Comparison of ENCODE assay signal across 20 cellular contexts in the genomic region with DNA sequence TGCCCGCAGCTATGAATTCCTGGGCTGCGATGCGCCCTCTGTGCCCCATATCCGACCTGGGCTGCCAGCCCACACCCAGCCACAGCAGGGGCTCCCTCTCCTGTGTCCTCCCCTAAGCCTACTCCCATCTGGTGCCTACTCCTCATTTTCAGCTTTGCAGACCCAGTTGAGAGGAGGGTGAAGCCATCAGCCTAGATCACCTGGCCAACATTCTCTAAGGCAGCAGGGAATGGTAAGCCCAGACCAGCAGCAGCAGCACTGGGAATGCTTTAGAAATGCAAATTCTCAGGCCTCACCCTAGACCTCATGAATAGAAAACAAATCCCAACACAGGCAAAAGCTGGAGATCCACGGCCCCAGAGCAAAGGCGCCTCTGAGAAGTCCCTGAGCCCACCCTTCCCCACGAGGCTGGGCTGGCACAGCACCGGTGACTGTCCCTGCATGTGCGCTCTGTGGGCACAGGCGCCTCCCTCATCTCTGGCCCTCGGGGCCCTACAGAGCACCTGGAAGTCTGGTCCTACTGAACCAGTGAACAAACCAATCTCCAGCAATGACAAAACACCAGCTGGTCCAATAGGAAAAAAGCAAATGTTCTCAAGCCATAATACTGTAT.
"Had no signal": no experiment of that assay in that cellular context is flagged by ENCODE, and none has a peak within 500 bp of the region (broad histone marks: within the 10 kb centered on the region; RNA-seq: fewer than 3 reads in every experiment).

No MANE protein-coding gene starts in this region.

- DNase-seq: activated B cell treated with CpG ODN at 0.5 μM for 24 hours; activated CD4-positive, alpha-beta memory T cell treated with anti-CD3 and anti-CD28 coated beads for 36 hours; activated CD4-positive, alpha-beta T cell treated with anti-CD3 and anti-CD28 coated beads, Interleukin-2, amount 10 ng/mL, durations not matched to agents 7 days and 5 days; activated gamma-delta T cell treated with Interleukin-2 at 50 U/mL for 16 hours; activated naive CD4-positive, alpha-beta T cell treated with anti-CD3 and anti-CD28 coated beads, Interleukin-2, amount 10 ng/mL, durations not matched to agents 7 days and 5 days; activated naive CD8-positive, alpha-beta T cell treated with anti-CD3 and anti-CD28 coated beads for 36 hours; activated T-cell treated with anti-CD3 and anti-CD28 coated beads, Interleukin-2, amount 50 U/mL, for 72 hours; brain microvascular endothelial cell; KG1; NCI-H1048; NCI-H146; NCI-H187 treated with DMSO at 0.1 percent for 48 hours; NCI-H2107; NCI-H345; NCI-H510A; NCI-H526 treated with DMSO at 0.1 percent for 48 hours; NCI-H82; SIG-M5; T-helper 17 cell; T-helper 9 cell had no signal

- H3K27ac ChIP-seq: brain microvascular endothelial cell had no signal

- H3K36me3 ChIP-seq: brain microvascular endothelial cell had no signal

- ATAC-seq: activated T-cell treated with anti-CD3 and anti-CD28 coated beads, Interleukin-2, amount 50 U/mL, for 72 hours; T-helper 17 cell had no signal

- H3K27me3 ChIP-seq: brain microvascular endothelial cell had no signal
